Comparison of ENCODE assay signal across 1 cellular context in genomic region chr1:160127865-160128523, GRCh38.
A peak's percentile ranks its signal among the peaks of the same experiment; 100 is the strongest.
TF ChIP-seq lines count a peak whose summit lies in the region.

No MANE protein-coding gene starts in this region.

TF ChIP-seq in A549, 52 proteins besides CTCF, POLR2A, EP300 and RAD21:
- no peak for TF ChIP-seq ATOH8 (CRISPR knock-in tag; IDR thresholded peaks at IDR 0.05; ENCODE audit: low read depth)
- TF ChIP-seq FOSL2 (IDR thresholded peaks at IDR 0.05), result no peak
- peak; percentile 39; the same call in 1 of the 2 replicates for TF ChIP-seq FOSL2 (CRISPR knock-in tag; IDR thresholded peaks at IDR 0.05)
- no peak for TF ChIP-seq HDAC2 (IDR thresholded peaks at IDR 0.05)
